25 cellular contexts compared by ENCODE assay signal in the genomic region with DNA sequence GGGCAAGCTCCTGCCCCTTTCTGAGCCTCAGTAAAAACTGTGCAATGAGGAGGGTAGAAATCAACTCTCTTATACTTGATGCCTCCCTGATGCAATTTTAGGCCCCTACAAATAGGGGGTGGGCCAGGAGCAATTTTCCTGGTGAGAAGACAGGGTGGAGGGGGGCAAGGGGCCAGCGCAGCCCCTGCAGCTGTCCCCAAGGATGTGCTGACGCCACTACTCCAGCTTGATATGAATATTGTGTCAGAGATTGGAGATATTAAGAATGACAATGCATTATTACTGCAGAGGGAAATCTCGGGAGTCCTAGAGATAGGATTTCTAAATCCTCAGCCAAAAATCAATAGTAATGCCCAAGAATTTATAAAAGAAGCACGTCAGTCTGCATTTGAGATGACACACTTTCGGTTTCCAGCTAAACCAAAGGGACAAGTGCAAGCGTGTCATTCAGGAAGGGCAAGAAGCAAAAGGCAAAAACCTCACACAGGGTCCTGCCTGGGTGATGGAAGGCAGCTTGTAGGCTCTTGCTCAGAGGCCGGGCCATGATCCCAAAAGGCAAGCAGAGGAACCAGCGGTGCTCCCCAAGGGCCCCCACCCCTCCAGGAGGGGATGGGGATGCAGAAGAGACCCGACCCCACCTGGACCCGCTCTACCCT.
A peak's percentile ranks its signal among the peaks of the same experiment; 100 is the strongest.
DNase-seq lines count a peak whose midpoint lies in the region; ATAC-seq and TF ChIP-seq lines count a peak whose summit lies in the region.
"Had no signal": no experiment of that assay in that cellular context is flagged by ENCODE, and none has a peak within 500 bp of the region (broad histone marks: within the 10 kb centered on the region; RNA-seq: fewer than 3 reads in every experiment).

No MANE protein-coding gene starts in this region.

- no peak overlapping the region for H2BK5ac ChIP-seq in neuronal stem cell (ENCODE audit: low read length)

- H3K4me1 ChIP-seq in right atrium auricular region (no peaks in the 10 kb centered on the region), neuronal stem cell (ENCODE audit: control insufficient read depth in 2 of 2, insufficient read depth in 1 of 2, low read depth in 1 of 2, low read length in 2 of 2) (peaks cover 26 to 42% of the 10 kb centered on the region in 2 donors)

- peak overlapping the region in 1 of 2 donors; percentile 2 for H3K27ac ChIP-seq in right atrium auricular region
- H3K27ac ChIP-seq in neuronal stem cell (replicated peaks; ENCODE audit: low read length), result no peak overlapping the region
- H3K27ac ChIP-seq: KMS-11, RWPE1, SK-N-MC had no signal

- no peak overlapping the region for H2BK120ac ChIP-seq in neuronal stem cell (ENCODE audit: low read depth, low read length)

- no peak overlapping the region for H3K23ac ChIP-seq in neuronal stem cell (ENCODE audit: low read depth, low read length, poor library complexity)

- H3K79me1 ChIP-seq in neuronal stem cell (ENCODE audit: low read depth, low read length), result peaks cover 3% of the 10 kb centered on the region

- DNase-seq in Right ventricle myocardium superior, result no peak
- no peak for DNase-seq in right atrium auricular region (ENCODE audit: low spot score)
- DNase-seq in RPMI8226, result peak; percentile 19
- no peak for DNase-seq in neuronal stem cell (ENCODE audit: low spot score)
- DNase-seq in NOMO-1 (lab: John Stamatoyannopoulos, UW; ENCODE audit: unreplicated experiment in 2 of 2), result no peak
- DNase-seq in NCI-H1048 (lab: John Stamatoyannopoulos, UW), result no peak
- no peak for DNase-seq in NCI-H2029 (lab: John Stamatoyannopoulos, UW)
- DNase-seq: 8988T; CD4-positive, alpha-beta T cell; GOT3; HCEC 1CT; IMR-90; NCI-H1092 treated with DMSO at 0.1 percent for 48 hours; NCI-H1436; NCI-H187; NCI-H2171 treated with DMSO at 0.1 percent for 48 hours; NCI-H446; NCI-H524 treated with DMSO at 0.1 percent for 48 hours; NCI-H774; SIG-M5; SW 1271 had no signal

- TF ChIP-seq CTCF in right atrium auricular region (IDR thresholded peaks at IDR 0.05), result no peak

- no peak overlapping the region for H3K4me2 ChIP-seq in neuronal stem cell (ENCODE audit: insufficient read depth, low read length, poor library complexity, severe bottlenecking)
- H3K4me2 ChIP-seq: KMS-11 had no signal

- H3K9ac ChIP-seq in neuronal stem cell (ENCODE audit: low read depth, low read length, poor library complexity), result no peak overlapping the region
- H3K9ac ChIP-seq: KMS-11 had no signal

- no peak overlapping the region for H4K91ac ChIP-seq in neuronal stem cell (ENCODE audit: low read depth, low read length, poor library complexity)

- ATAC-seq in Right ventricle myocardium superior (ENCODE audit: poor library complexity) (peak; percentile 44), GM18867 (IDR thresholded peaks at IDR 0.05; ENCODE audit: unreplicated experiment) (peak; percentile 59)

- no CpG with 5 or more reads among the region's 10 CpGs for WGBS in neuronal stem cell (ENCODE audit: extremely low coverage in 2 of 2, insufficient read length in 2 of 2, insufficient replicate concordance in 1 of 2), 2 donors

- no peak overlapping the region for H3K4ac ChIP-seq in neuronal stem cell (ENCODE audit: low read length)

- no peak overlapping the region for H4K8ac ChIP-seq in neuronal stem cell (ENCODE audit: low read depth, low read length)

- no peak overlapping the region for H2BK12ac ChIP-seq in neuronal stem cell (ENCODE audit: low read length)

- H2BK15ac ChIP-seq in neuronal stem cell (ENCODE audit: low read length), result no peak overlapping the region

- intact Hi-C loops in Right ventricle myocardium superior (cut with DNase I), result no loop called here

- H3K18ac ChIP-seq in neuronal stem cell (ENCODE audit: low read length), result peak overlapping the region; percentile 12

- H3K14ac ChIP-seq in neuronal stem cell (ENCODE audit: low read length), result no peak overlapping the region

- no peaks in the 10 kb centered on the region for H3K27me3 ChIP-seq in right atrium auricular region
- H3K27me3 ChIP-seq in neuronal stem cell (ENCODE audit: control insufficient read depth in 3 of 3, insufficient read depth in 3 of 3, low read depth in 1 of 3, low read length in 3 of 3), result no peaks in the 10 kb centered on the region

- H3K9me3 ChIP-seq in right atrium auricular region (no peaks in the 10 kb centered on the region), neuronal stem cell (replicated peaks in 1 of 2; ENCODE audit: control insufficient read depth in 2 of 2, insufficient read depth in 1 of 2, low read depth in 1 of 2, low read length in 2 of 2) (no peaks in the 10 kb centered on the region)

- no peak overlapping the region for H2AFZ ChIP-seq in neuronal stem cell (ENCODE audit: low read length)

- H3K36me3 ChIP-seq in right atrium auricular region (no peaks in the 10 kb centered on the region), neuronal stem cell (replicated peaks in 1 of 2; ENCODE audit: control insufficient read depth in 2 of 2, insufficient read depth in 2 of 2, low read length in 2 of 2) (peaks cover 0 to 7% of the 10 kb centered on the region in 2 donors)

- H2AK5ac ChIP-seq in neuronal stem cell (ENCODE audit: low read depth, low read length), result no peak overlapping the region

- H3K4me3 ChIP-seq in right atrium auricular region (no peak overlapping the region), neuronal stem cell (ENCODE audit: low read length in 2 of 2) (no peak overlapping the region)
- H3K4me3 ChIP-seq: SK-N-MC had no signal
